1 cellular context compared by ENCODE assay signal in genomic region chr7:148706368-148706767, GRCh38.
A peak's percentile ranks its signal among the peaks of the same experiment; 100 is the strongest.
TF ChIP-seq lines count a peak whose summit lies in the region.

No MANE protein-coding gene starts in this region.

TF ChIP-seq in HepG2, 621 proteins besides CTCF, POLR2A, EP300 and RAD21 (continued from another document):
- TF ChIP-seq ZNF138 (CRISPR knock-in tag; IDR thresholded peaks at IDR 0.05; ENCODE audit: low read depth) (no peak), IRF9 (CRISPR knock-in tag; IDR thresholded peaks at IDR 0.05; ENCODE audit: borderline replicate concordance) (no peak), REST (IDR thresholded peaks at IDR 0.05; ENCODE audit: borderline replicate concordance in 1 of 2, low read depth in 1 of 2, low read length in 2 of 2) (no peak), MBNL3 (CRISPR knock-in tag; conservative IDR thresholded peaks at IDR 0.05) (no peak), ZNF281 (CRISPR knock-in tag; IDR thresholded peaks at IDR 0.05; ENCODE audit: borderline replicate concordance) (peak; percentile 79; the same call in 1 of the 2 replicates), GABPB1 (CRISPR knock-in tag; IDR thresholded peaks at IDR 0.05) (no peak), PATZ1 (CRISPR knock-in tag; IDR thresholded peaks at IDR 0.05) (no peak; the same call in 1 of the 2 replicates), TBX2 (CRISPR knock-in tag; IDR thresholded peaks at IDR 0.05; ENCODE audit: borderline replicate concordance) (no peak), SNAPC2 (CRISPR knock-in tag; IDR thresholded peaks at IDR 0.05) (no peak), ARNTL (CRISPR knock-in tag; IDR thresholded peaks at IDR 0.05) (no peak), HNF4A (CRISPR knock-in tag; IDR thresholded peaks at IDR 0.05) (peak; percentile 61), ZNF660 (CRISPR knock-in tag; IDR thresholded peaks at IDR 0.05; ENCODE audit: borderline replicate concordance, low read depth) (no peak), POLR2AphosphoS5 (IDR thresholded peaks at IDR 0.05; ENCODE audit: low read depth, low read length) (no peak), ZMAT5 (CRISPR knock-in tag; IDR thresholded peaks at IDR 0.05; ENCODE audit: borderline replicate concordance, low read depth) (no peak), HNF4G (IDR thresholded peaks at IDR 0.05; ENCODE audit: borderline replicate concordance, low read depth, low read length) (peak; percentile 45; the same call in 1 of the 2 replicates), HNF4G (CRISPR knock-in tag; IDR thresholded peaks at IDR 0.05; ENCODE audit: borderline replicate concordance, low read depth) (no peak), SCMH1 (CRISPR knock-in tag; IDR thresholded peaks at IDR 0.05; ENCODE audit: borderline replicate concordance) (no peak), EEA1 (CRISPR knock-in tag; IDR thresholded peaks at IDR 0.05; ENCODE audit: borderline replicate concordance) (no peak), CBX1 (IDR thresholded peaks at IDR 0.05; ENCODE audit: low read depth) (no peak), SOX13 (IDR thresholded peaks at IDR 0.05) (no peak), SOX13 (CRISPR knock-in tag; conservative IDR thresholded peaks at IDR 0.05 in 1 of 2, IDR thresholded peaks at IDR 0.05 in 1 of 2) (peak in 1 of 2 experiments; percentile 42; a peak in 1 of 4 replicates), PREB (CRISPR knock-in tag; IDR thresholded peaks at IDR 0.05) (no peak), RBM22 (optimal IDR thresholded peaks at IDR 0.05; ENCODE audit: low read length) (peak; percentile 25), RBFOX2 (IDR thresholded peaks at IDR 0.05; ENCODE audit: low read depth, low read length) (no peak), ATF5 (CRISPR knock-in tag; IDR thresholded peaks at IDR 0.05; ENCODE audit: low read depth) (no peak), ZNF678 (CRISPR knock-in tag; IDR thresholded peaks at IDR 0.05) (no peak), ZNF652 (CRISPR knock-in tag; IDR thresholded peaks at IDR 0.05; ENCODE audit: borderline replicate concordance, low read depth) (no peak)
- TF ChIP-seq, protein P1, sequence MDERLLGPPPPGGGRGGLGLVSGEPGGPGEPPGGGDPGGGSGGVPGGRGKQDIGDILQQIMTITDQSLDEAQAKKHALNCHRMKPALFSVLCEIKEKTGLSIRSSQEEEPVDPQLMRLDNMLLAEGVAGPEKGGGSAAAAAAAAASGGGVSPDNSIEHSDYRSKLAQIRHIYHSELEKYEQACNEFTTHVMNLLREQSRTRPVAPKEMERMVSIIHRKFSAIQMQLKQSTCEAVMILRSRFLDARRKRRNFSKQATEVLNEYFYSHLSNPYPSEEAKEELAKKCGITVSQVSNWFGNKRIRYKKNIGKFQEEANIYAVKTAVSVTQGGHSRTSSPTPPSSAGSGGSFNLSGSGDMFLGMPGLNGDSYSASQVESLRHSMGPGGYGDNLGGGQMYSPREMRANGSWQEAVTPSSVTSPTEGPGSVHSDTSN (CRISPR knock-in tag; IDR thresholded peaks at IDR 0.05), result no peak
- TF ChIP-seq, protein P2, sequence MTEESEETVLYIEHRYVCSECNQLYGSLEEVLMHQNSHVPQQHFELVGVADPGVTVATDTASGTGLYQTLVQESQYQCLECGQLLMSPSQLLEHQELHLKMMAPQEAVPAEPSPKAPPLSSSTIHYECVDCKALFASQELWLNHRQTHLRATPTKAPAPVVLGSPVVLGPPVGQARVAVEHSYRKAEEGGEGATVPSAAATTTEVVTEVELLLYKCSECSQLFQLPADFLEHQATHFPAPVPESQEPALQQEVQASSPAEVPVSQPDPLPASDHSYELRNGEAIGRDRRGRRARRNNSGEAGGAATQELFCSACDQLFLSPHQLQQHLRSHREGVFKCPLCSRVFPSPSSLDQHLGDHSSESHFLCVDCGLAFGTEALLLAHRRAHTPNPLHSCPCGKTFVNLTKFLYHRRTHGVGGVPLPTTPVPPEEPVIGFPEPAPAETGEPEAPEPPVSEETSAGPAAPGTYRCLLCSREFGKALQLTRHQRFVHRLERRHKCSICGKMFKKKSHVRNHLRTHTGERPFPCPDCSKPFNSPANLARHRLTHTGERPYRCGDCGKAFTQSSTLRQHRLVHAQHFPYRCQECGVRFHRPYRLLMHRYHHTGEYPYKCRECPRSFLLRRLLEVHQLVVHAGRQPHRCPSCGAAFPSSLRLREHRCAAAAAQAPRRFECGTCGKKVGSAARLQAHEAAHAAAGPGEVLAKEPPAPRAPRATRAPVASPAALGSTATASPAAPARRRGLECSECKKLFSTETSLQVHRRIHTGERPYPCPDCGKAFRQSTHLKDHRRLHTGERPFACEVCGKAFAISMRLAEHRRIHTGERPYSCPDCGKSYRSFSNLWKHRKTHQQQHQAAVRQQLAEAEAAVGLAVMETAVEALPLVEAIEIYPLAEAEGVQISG (CRISPR knock-in tag; IDR thresholded peaks at IDR 0.05), result no peak
- TF ChIP-seq, protein P3, sequence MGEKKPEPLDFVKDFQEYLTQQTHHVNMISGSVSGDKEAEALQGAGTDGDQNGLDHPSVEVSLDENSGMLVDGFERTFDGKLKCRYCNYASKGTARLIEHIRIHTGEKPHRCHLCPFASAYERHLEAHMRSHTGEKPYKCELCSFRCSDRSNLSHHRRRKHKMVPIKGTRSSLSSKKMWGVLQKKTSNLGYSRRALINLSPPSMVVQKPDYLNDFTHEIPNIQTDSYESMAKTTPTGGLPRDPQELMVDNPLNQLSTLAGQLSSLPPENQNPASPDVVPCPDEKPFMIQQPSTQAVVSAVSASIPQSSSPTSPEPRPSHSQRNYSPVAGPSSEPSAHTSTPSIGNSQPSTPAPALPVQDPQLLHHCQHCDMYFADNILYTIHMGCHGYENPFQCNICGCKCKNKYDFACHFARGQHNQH (CRISPR knock-in tag; IDR thresholded peaks at IDR 0.05), result no peak
- TF ChIP-seq, protein P4, sequence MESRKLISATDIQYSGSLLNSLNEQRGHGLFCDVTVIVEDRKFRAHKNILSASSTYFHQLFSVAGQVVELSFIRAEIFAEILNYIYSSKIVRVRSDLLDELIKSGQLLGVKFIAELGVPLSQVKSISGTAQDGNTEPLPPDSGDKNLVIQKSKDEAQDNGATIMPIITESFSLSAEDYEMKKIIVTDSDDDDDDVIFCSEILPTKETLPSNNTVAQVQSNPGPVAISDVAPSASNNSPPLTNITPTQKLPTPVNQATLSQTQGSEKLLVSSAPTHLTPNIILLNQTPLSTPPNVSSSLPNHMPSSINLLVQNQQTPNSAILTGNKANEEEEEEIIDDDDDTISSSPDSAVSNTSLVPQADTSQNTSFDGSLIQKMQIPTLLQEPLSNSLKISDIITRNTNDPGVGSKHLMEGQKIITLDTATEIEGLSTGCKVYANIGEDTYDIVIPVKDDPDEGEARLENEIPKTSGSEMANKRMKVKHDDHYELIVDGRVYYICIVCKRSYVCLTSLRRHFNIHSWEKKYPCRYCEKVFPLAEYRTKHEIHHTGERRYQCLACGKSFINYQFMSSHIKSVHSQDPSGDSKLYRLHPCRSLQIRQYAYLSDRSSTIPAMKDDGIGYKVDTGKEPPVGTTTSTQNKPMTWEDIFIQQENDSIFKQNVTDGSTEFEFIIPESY (CRISPR knock-in tag; IDR thresholded peaks at IDR 0.05), result no peak
- TF ChIP-seq, protein P5, sequence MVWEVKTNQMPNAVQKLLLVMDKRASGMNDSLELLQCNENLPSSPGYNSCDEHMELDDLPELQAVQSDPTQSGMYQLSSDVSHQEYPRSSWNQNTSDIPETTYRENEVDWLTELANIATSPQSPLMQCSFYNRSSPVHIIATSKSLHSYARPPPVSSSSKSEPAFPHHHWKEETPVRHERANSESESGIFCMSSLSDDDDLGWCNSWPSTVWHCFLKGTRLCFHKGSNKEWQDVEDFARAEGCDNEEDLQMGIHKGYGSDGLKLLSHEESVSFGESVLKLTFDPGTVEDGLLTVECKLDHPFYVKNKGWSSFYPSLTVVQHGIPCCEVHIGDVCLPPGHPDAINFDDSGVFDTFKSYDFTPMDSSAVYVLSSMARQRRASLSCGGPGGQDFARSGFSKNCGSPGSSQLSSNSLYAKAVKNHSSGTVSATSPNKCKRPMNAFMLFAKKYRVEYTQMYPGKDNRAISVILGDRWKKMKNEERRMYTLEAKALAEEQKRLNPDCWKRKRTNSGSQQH (CRISPR knock-in tag; IDR thresholded peaks at IDR 0.05; ENCODE audit: low read depth), result no peak
TF ChIP-seq in HepG2: peak in this region for 6.
